ENCODE assay signal across 14 cellular contexts in the genomic region with DNA sequence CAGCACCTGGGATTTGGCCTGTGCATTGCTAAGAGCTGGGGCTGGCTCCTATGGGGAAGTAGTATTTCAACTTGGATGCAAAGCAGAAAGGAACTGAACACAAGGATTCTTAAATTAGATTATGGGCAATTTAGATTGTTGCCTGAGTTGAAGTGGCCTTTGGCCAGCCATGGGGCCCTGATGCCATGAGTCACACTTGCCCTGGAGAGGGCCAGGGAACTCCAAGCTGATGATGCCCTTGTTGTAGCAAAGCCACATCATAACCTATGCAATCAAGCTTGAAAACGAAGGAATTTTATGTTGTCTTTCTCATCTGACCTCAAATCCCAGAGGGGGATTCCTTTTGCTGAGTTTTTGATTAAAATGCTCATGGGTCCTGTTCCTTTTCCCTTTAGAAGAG. TPM values are rescaled to one million over a fixed set of nuclear protein-coding genes. Genes with fewer than 3 reads are reported as not detected.
A peak's percentile ranks its signal among the peaks of the same experiment; 100 is the strongest.
DNase-seq lines count a peak whose midpoint lies in the region; TF ChIP-seq lines count a peak whose summit lies in the region.
"Had no signal": no experiment of that assay in that cellular context is flagged by ENCODE, and none has a peak within 500 bp of the region (broad histone marks: within the 10 kb centered on the region; RNA-seq: fewer than 3 reads in every experiment).

No MANE protein-coding gene starts in this region.

- no peak overlapping the region for H3K9ac ChIP-seq in stomach smooth muscle (ENCODE audit: low read length in 2 of 2)

- no peak for DNase-seq in activated naive CD4-positive, alpha-beta T cell (lab: John Stamatoyannopoulos, UW)
- DNase-seq in T1000 (lab: John Stamatoyannopoulos, UW) (peak; percentile 58), fibroblast of the aortic adventitia (ENCODE audit: low read depth) (peak; percentile 93), pons (ENCODE audit: low spot score) (no peak), nucleus accumbens (lab: John Stamatoyannopoulos, UW) (no peak), NCI-H146 treated with DMSO at 0.1 percent for 48 hours (lab: John Stamatoyannopoulos, UW; ENCODE audit: unreplicated experiment) (no peak)
- DNase-seq: activated CD4-positive, alpha-beta memory T cell treated with anti-CD3 and anti-CD28 coated beads, Interleukin-2, amount 10 ng/mL, durations not matched to agents 7 days and 5 days; midbrain; NCI-H510A; stimulated activated CD4-positive, alpha-beta T cell treated with anti-CD3 and anti-CD28 coated beads, Interleukin-15, amount 100 ng/mL, for 24 hours; stimulated activated naive CD4-positive, alpha-beta T cell treated with Interleukin-2 at 50 U/mL for 16 hours had no signal

- H3K4me1 Mint-ChIP-seq in activated naive CD4-positive, alpha-beta T cell treated with anti-CD3 and anti-CD28 coated beads, Interleukin-2, amount 50 U/mL, for 24 hours = peaks cover 25% of the 10 kb centered on the region

- peaks cover 68% of the 10 kb centered on the region in 2 donors for H3K36me3 ChIP-seq in stomach smooth muscle (ENCODE audit: control insufficient read depth in 2 of 2, insufficient read depth in 2 of 2, low read length in 2 of 2)

- peaks cover 18% of the 10 kb centered on the region for H3K4me1 ChIP-seq in stomach smooth muscle (ENCODE audit: control insufficient read depth, insufficient read depth, low read length)

- no peaks in the 10 kb centered on the region for H3K27me3 ChIP-seq in stomach smooth muscle (ENCODE audit: control insufficient read depth in 1 of 2, insufficient read depth in 2 of 2, low read length in 2 of 2)

- H3K4me3 ChIP-seq in fibroblast of the aortic adventitia (ENCODE audit: low read depth, low read length) (no peak overlapping the region), stomach smooth muscle (ENCODE audit: low read length in 2 of 2) (no peak overlapping the region)

- peak overlapping the region; percentile 24 for H3K27ac ChIP-seq in stomach smooth muscle (ENCODE audit: low read length)

- no peaks in the 10 kb centered on the region for H3K9me3 Mint-ChIP-seq in activated naive CD4-positive, alpha-beta T cell treated with anti-CD3 and anti-CD28 coated beads, Interleukin-2, amount 50 U/mL, for 24 hours
- H3K9me3 Mint-ChIP-seq: activated CD4-positive, alpha-beta memory T cell treated with anti-CD3 and anti-CD28 coated beads, Interleukin-2, amount 10 ng/mL, durations not matched to agents 7 days and 5 days had no signal

- H3K4me3 Mint-ChIP-seq in activated naive CD4-positive, alpha-beta T cell treated with anti-CD3 and anti-CD28 coated beads, Interleukin-2, amount 50 U/mL, for 24 hours = no peak overlapping the region
- H3K4me3 Mint-ChIP-seq: activated CD4-positive, alpha-beta memory T cell treated with anti-CD3 and anti-CD28 coated beads, Interleukin-2, amount 10 ng/mL, durations not matched to agents 7 days and 5 days had no signal

- no peaks in the 10 kb centered on the region for H3K27me3 Mint-ChIP-seq in activated naive CD4-positive, alpha-beta T cell treated with anti-CD3 and anti-CD28 coated beads, Interleukin-2, amount 50 U/mL, for 24 hours
- H3K27me3 Mint-ChIP-seq: activated CD4-positive, alpha-beta memory T cell treated with anti-CD3 and anti-CD28 coated beads, Interleukin-2, amount 10 ng/mL, durations not matched to agents 7 days and 5 days had no signal

- no peak for TF ChIP-seq CTCF in fibroblast of the aortic adventitia (IDR thresholded peaks at IDR 0.05; ENCODE audit: insufficient read depth, low read length)

- peak overlapping the region; percentile 59 for H3K27ac Mint-ChIP-seq in activated naive CD4-positive, alpha-beta T cell treated with anti-CD3 and anti-CD28 coated beads, Interleukin-2, amount 50 U/mL, for 24 hours
- H3K27ac Mint-ChIP-seq: activated CD4-positive, alpha-beta memory T cell treated with anti-CD3 and anti-CD28 coated beads, Interleukin-2, amount 10 ng/mL, durations not matched to agents 7 days and 5 days had no signal

- H3K9me3 ChIP-seq in stomach smooth muscle (ENCODE audit: control insufficient read depth in 2 of 2, low read length in 2 of 2) = no peaks in the 10 kb centered on the region

- peaks cover 7% of the 10 kb centered on the region for H3K36me3 Mint-ChIP-seq in activated naive CD4-positive, alpha-beta T cell treated with anti-CD3 and anti-CD28 coated beads, Interleukin-2, amount 50 U/mL, for 24 hours

RNA-seq across cellular contexts. Expression of gene SPATA32, which starts 3.9 kb away (rescaled TPM):
- total RNA-seq in fibroblast of the aortic adventitia (ENCODE audit: low replicate concordance) = not detected in 2 replicates
- total RNA-seq: glomerular endothelial cell had no signal

RNA-seq across cellular contexts. Expression of gene FMNL1, which starts 44.1 kb away (rescaled TPM):
- total RNA-seq in fibroblast of the aortic adventitia (ENCODE audit: low replicate concordance) = 0.81 and 0.90 TPM in 2 replicates

RNA-seq across cellular contexts. Expression of gene MAP3K14, which starts 51.0 kb away (rescaled TPM):
- total RNA-seq in fibroblast of the aortic adventitia (ENCODE audit: low replicate concordance) = 1.6 and 3.3 TPM in 2 replicates

Comparison
In these comparisons a context has a peak if more than half of its experiments do, and no peak if none do; other contexts are left out.
1. DNase-seq: peak in T1000 (single experiment) and fibroblast of the aortic adventitia (single experiment); none in activated naive CD4-positive, alpha-beta T cell (0 of 4), pons (single experiment), nucleus accumbens (0 of 56) and NCI-H146 treated with DMSO at 0.1 percent for 48 hours (single experiment).